Comparison of ENCODE assay signal across 15 cellular contexts in the genomic region with DNA sequence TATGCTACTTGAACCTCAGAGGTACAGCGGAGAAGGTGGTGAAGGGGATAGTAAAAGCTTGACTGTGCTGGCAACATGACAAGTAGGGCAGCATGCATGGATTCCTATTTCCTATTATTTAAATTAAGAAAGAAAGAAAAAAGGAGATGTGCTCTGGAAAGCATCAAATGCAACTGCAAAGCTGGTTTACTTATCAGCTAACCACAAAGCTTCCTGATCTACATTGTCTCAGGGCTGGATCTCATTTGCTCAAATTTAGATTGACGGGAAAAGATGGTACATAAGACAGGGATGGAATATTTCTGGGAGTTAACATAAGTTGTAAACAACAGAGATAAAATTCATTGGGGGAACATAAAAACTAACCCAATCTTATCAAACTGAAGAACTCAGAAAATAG.
"Had no signal": no experiment of that assay in that cellular context is flagged by ENCODE, and none has a peak within 500 bp of the region (broad histone marks: within the 10 kb centered on the region; RNA-seq: fewer than 3 reads in every experiment).

No MANE protein-coding gene starts in this region.

- DNase-seq: cortex of kidney; dorsolateral prefrontal cortex; effector CD8-positive, alpha-beta T cell; glutamatergic neuron; left colon; left ventricle myocardium superior; mucosa of descending colon; naive thymus-derived CD8-positive, alpha-beta T cell; posterior cingulate gyrus; stimulated activated CD4-positive, alpha-beta T cell treated with anti-CD3 and anti-CD28 coated beads, Interleukin-2, amount 100 ng/mL, for 24 hours; stimulated activated naive CD4-positive, alpha-beta T cell; trophoblast cell had no signal

- H3K27ac ChIP-seq: dorsolateral prefrontal cortex, gastroesophageal sphincter had no signal

- H3K4me3 ChIP-seq: dorsolateral prefrontal cortex, gastroesophageal sphincter, lung, mucosa of descending colon had no signal

- H3K27me3 ChIP-seq: gastroesophageal sphincter had no signal

- H3K36me3 ChIP-seq: gastroesophageal sphincter had no signal

- ATAC-seq: gastroesophageal sphincter; left colon; left ventricle myocardium superior; mucosa of descending colon; naive thymus-derived CD8-positive, alpha-beta T cell; sciatic nerve had no signal

- H3K4me1 ChIP-seq: gastroesophageal sphincter had no signal

- H3K9me3 ChIP-seq: gastroesophageal sphincter, mucosa of descending colon had no signal
